In genomic region chr1:3251810-3252429, GRCh38 we compare ENCODE assay signal across 1 cellular context.
TF ChIP-seq lines count a peak whose summit lies in the region.

No MANE protein-coding gene starts in this region.

TF ChIP-seq in HepG2, 621 proteins besides CTCF, POLR2A, EP300 and RAD21 (continued from another document):
- TF ChIP-seq KIAA2018 (CRISPR knock-in tag; IDR thresholded peaks at IDR 0.05; ENCODE audit: borderline replicate concordance) (no peak), ZFP91 (CRISPR knock-in tag; IDR thresholded peaks at IDR 0.05; ENCODE audit: borderline replicate concordance) (no peak), ZNF225 (CRISPR knock-in tag; IDR thresholded peaks at IDR 0.05) (no peak), ZNF567 (CRISPR knock-in tag; IDR thresholded peaks at IDR 0.05; ENCODE audit: borderline replicate concordance) (no peak), ZNF160 (CRISPR knock-in tag; IDR thresholded peaks at IDR 0.05) (no peak), ZNF792 (CRISPR knock-in tag; IDR thresholded peaks at IDR 0.05) (no peak), KDM3A (CRISPR knock-in tag; IDR thresholded peaks at IDR 0.05; ENCODE audit: low read depth) (no peak), RNF219 (CRISPR knock-in tag; IDR thresholded peaks at IDR 0.05) (no peak)
